1 cellular context compared by ENCODE assay signal in genomic region chr15:29063646-29064045, GRCh38.
TF ChIP-seq lines count a peak whose summit lies in the region.

No MANE protein-coding gene starts in this region.

TF ChIP-seq in H1, 55 proteins besides CTCF, POLR2A, EP300 and RAD21:
- TF ChIP-seq GABPA (IDR thresholded peaks at IDR 0.05; ENCODE audit: borderline replicate concordance, insufficient read depth, low read length): no peak
- TF ChIP-seq TAF7 (optimal IDR thresholded peaks at IDR 0.05; ENCODE audit: borderline replicate concordance, low read depth, low read length): no peak
- TF ChIP-seq EZH2 (IDR thresholded peaks at IDR 0.05; ENCODE audit: low read depth, low read length, severe bottlenecking): no peak
- no peak for TF ChIP-seq ATF3 (IDR thresholded peaks at IDR 0.05; ENCODE audit: insufficient read depth, low read depth, low read length)
- no peak for TF ChIP-seq TEAD4 (IDR thresholded peaks at IDR 0.05; ENCODE audit: low read depth, low read length)
- no peak for TF ChIP-seq CHD7 (IDR thresholded peaks at IDR 0.05; ENCODE audit: insufficient replicate concordance, low read length)
- no peak for TF ChIP-seq SUZ12 (IDR thresholded peaks at IDR 0.05; ENCODE audit: low read length)
- no peak for TF ChIP-seq HDAC6 (IDR thresholded peaks at IDR 0.05; ENCODE audit: low read depth, low read length)
